In the genomic region with DNA sequence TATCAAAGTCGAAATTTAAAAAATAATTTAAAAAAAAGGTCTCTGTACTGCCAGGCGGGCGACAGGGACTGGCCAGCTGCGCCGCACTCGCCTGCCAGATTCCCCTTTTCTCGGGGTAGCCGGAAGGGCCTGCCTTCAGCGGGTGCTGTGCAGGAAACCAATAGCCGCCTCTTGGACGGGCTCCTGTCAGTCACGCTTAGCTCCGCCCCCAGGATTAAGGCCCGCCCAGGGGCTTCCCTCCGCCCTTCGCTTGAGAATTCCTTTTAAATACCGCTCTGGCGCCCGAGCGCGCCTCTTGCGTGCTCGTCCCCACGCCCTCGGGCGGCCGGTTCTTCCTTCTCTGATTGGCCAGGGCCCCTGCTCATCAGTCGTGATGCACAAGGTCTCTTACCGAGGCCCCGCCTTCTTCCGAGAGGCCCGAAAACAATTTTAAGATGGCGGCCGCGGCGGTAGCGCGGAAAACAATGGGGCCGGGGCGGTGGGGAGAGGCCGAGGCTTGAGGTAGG, we compare ENCODE assay signal across 8 cellular contexts. TPM values are rescaled to one million over a fixed set of nuclear protein-coding genes. Genes with fewer than 3 reads are reported as not detected.
DNase-seq lines count a peak whose midpoint lies in the region; ATAC-seq lines count a peak whose summit lies in the region.

A gene with protein sequence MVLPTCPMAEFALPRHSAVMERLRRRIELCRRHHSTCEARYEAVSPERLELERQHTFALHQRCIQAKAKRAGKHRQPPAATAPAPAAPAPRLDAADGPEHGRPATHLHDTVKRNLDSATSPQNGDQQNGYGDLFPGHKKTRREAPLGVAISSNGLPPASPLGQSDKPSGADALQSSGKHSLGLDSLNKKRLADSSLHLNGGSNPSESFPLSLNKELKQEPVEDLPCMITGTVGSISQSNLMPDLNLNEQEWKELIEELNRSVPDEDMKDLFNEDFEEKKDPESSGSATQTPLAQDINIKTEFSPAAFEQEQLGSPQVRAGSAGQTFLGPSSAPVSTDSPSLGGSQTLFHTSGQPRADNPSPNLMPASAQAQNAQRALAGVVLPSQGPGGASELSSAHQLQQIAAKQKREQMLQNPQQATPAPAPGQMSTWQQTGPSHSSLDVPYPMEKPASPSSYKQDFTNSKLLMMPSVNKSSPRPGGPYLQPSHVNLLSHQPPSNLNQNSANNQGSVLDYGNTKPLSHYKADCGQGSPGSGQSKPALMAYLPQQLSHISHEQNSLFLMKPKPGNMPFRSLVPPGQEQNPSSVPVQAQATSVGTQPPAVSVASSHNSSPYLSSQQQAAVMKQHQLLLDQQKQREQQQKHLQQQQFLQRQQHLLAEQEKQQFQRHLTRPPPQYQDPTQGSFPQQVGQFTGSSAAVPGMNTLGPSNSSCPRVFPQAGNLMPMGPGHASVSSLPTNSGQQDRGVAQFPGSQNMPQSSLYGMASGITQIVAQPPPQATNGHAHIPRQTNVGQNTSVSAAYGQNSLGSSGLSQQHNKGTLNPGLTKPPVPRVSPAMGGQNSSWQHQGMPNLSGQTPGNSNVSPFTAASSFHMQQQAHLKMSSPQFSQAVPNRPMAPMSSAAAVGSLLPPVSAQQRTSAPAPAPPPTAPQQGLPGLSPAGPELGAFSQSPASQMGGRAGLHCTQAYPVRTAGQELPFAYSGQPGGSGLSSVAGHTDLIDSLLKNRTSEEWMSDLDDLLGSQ (plus strand): TSS at position 411 of the 506 bp plus-strand sequence. CDS start 291 bp downstream, outside the sequence.

- DNase-seq in C1 segment of cervical spinal cord (lab: John Stamatoyannopoulos, UW) (peak; percentile 83 to 100 (median 98)), NCI-H748 treated with DMSO at 0.1 percent for 48 hours (lab: John Stamatoyannopoulos, UW) (peak; percentile 97), dedifferentiated amniotic fluid mesenchymal stem cell (ENCODE audit: extremely low spot score) (peak; percentile 100), left lobe of liver (ENCODE audit: low spot score) (peak; percentile 100)
- peak; percentile 96 to 98 for DNase-seq in activated CD4-positive, alpha-beta T cell treated with anti-CD3 and anti-CD28 coated beads, Interleukin-2, amount 50 U/mL, for 24 hours (ENCODE audit: low read depth in 1 of 2, low spot score in 1 of 2)
- DNase-seq in stimulated activated CD4-positive, alpha-beta T cell treated with anti-CD3 and anti-CD28 coated beads, Interleukin-2, amount 100 ng/mL, for 4 hours (ENCODE audit: low read depth), result peak; percentile 99

- peak; percentile 92 for ATAC-seq in GM19372 (IDR thresholded peaks at IDR 0.05; ENCODE audit: low read depth, unreplicated experiment)
- peak; percentile 94 for ATAC-seq in HG03558 (IDR thresholded peaks at IDR 0.05; ENCODE audit: extremely low read depth, unreplicated experiment)
- peak; percentile 93 for ATAC-seq in left lobe of liver

RNA-seq across cellular contexts. Expression of the gene that starts here (rescaled TPM):
- 7.3 TPM for total RNA-seq in left lobe of liver

Comparison
In these comparisons a context has a peak if more than half of its experiments do, and no peak if none do; other contexts are left out.
1. Peak in every context shown above with its lines: DNase-seq and ATAC-seq.